ENCODE assay signal across 16 cellular contexts in genomic region chr9:71929223-71929622, GRCh38. TPM values are rescaled to one million over a fixed set of nuclear protein-coding genes. Genes with fewer than 3 reads are reported as not detected.
DNase-seq lines count a peak whose midpoint lies in the region; ATAC-seq, FAIRE-seq and TF ChIP-seq lines count a peak whose summit lies in the region.
"Had no signal": no experiment of that assay in that cellular context is flagged by ENCODE, and none has a peak within 500 bp of the region (broad histone marks: within the 10 kb centered on the region; RNA-seq: fewer than 3 reads in every experiment).

No MANE protein-coding gene starts in this region.

- no peak for FAIRE-seq in astrocyte (lab: Jason Lieb, UNC)

- H3K36me3 ChIP-seq in astrocyte (ENCODE audit: insufficient read depth, low read length) (no peaks in the 10 kb centered on the region), hepatocyte (replicated peaks; ENCODE audit: insufficient read depth, low read depth) (no peaks in the 10 kb centered on the region), upper lobe of right lung (no peaks in the 10 kb centered on the region), body of pancreas (replicated peaks in 1 of 2; ENCODE audit: insufficient read depth in 1 of 2, low read depth in 2 of 2) (no peaks in the 10 kb centered on the region)
- H3K36me3 ChIP-seq: thyroid gland had no signal

- DNase-seq in HFFc6 (peak; percentile 79), astrocyte (ENCODE audit: low read depth) (peak; percentile 56), hepatocyte (ENCODE audit: low spot score) (no peak), type B pancreatic cell (ENCODE audit: extremely low spot score, unreplicated experiment) (no peak), upper lobe of right lung (no peak), body of pancreas (no peak)
- no peak for DNase-seq in stimulated activated CD4-positive, alpha-beta T cell treated with anti-CD3 and anti-CD28 coated beads, Interleukin-4, amount 100 ng/mL, for 1 hour
- DNase-seq: activated CD4-positive, alpha-beta T cell treated with anti-CD3 and anti-CD28 coated beads, Interleukin-2, amount 50 U/mL, for 4 hours; activated naive CD8-positive, alpha-beta T cell treated with anti-CD3 and anti-CD28 coated beads, Interleukin-2, amount 50 U/mL, for 24 hours; activated T-cell treated with anti-CD3 and anti-CD28 coated beads, Interleukin-2, amount 50 U/mL, for 72 hours; NCI-H1092; NCI-H748 treated with DMSO at 0.1 percent for 48 hours; occipital lobe; thyroid gland had no signal

- H3K4me3 ChIP-seq in astrocyte (ENCODE audit: insufficient read depth, low read depth, low read length) (no peak overlapping the region), hepatocyte (no peak overlapping the region), upper lobe of right lung (no peak overlapping the region), body of pancreas (no peak overlapping the region)
- H3K4me3 ChIP-seq: skin epidermis, thyroid gland had no signal

- no peak overlapping the region for H3K27ac ChIP-seq in astrocyte (ENCODE audit: low read depth, low read length)
- H3K27ac ChIP-seq in hepatocyte = peak overlapping the region; percentile 22
- no peak overlapping the region for H3K27ac ChIP-seq in upper lobe of right lung
- no peak overlapping the region for H3K27ac ChIP-seq in body of pancreas
- H3K27ac ChIP-seq: C4-2B, thyroid gland had no signal

- no peaks in the 10 kb centered on the region for H3K9me3 ChIP-seq in astrocyte (ENCODE audit: insufficient read depth, low read depth, low read length)
- H3K9me3 ChIP-seq in hepatocyte (ENCODE audit: low read depth) = no peaks in the 10 kb centered on the region
- H3K9me3 ChIP-seq in upper lobe of right lung = no peaks in the 10 kb centered on the region
- no peaks in the 10 kb centered on the region for H3K9me3 ChIP-seq in body of pancreas
- H3K9me3 ChIP-seq: thyroid gland had no signal

- no peak overlapping the region for H2AFZ ChIP-seq in astrocyte (ENCODE audit: low read depth, low read length)
- no peak overlapping the region for H2AFZ ChIP-seq in hepatocyte

- ATAC-seq in upper lobe of right lung = no peak
- ATAC-seq in body of pancreas = no peak
- ATAC-seq: activated naive CD8-positive, alpha-beta T cell treated with anti-CD3 and anti-CD28 coated beads, Interleukin-2, amount 50 U/mL, for 24 hours; activated T-cell treated with anti-CD3 and anti-CD28 coated beads, Interleukin-2, amount 50 U/mL, for 72 hours had no signal

- H3K36me3 Mint-ChIP-seq in HFFc6 (ENCODE audit: low read depth) (peaks cover 8% of the 10 kb centered on the region), astrocyte (ENCODE audit: low read depth, unreplicated experiment) (no peaks in the 10 kb centered on the region), type B pancreatic cell (no peaks in the 10 kb centered on the region)

- WGBS in hepatocyte (ENCODE audit: low lambda C conversion rate, missing lambda C conversion rate) = 60% methylated on average over 2 of the region's 2 CpGs
- 78 to 85% methylated on average over 2 of the region's 2 CpGs for WGBS in body of pancreas, 2 donors

- H3K4me2 ChIP-seq in astrocyte (ENCODE audit: low read length) (no peak overlapping the region), hepatocyte (no peak overlapping the region)

- H3K27me3 Mint-ChIP-seq in HFFc6 (ENCODE audit: insufficient read depth) (no peaks in the 10 kb centered on the region; the same call in 1 of the 2 replicates), astrocyte (ENCODE audit: low read depth, unreplicated experiment) (no peaks in the 10 kb centered on the region), type B pancreatic cell (no peaks in the 10 kb centered on the region)
- H3K27me3 Mint-ChIP-seq: activated naive CD8-positive, alpha-beta T cell treated with anti-CD3 and anti-CD28 coated beads, Interleukin-2, amount 50 U/mL, for 24 hours had no signal

- H3K4me1 Mint-ChIP-seq in HFFc6 (ENCODE audit: low read depth) = peaks cover 75% of the 10 kb centered on the region
- H3K4me1 Mint-ChIP-seq in astrocyte (ENCODE audit: low read depth, unreplicated experiment) = peaks cover 4% of the 10 kb centered on the region
- H3K4me1 Mint-ChIP-seq in type B pancreatic cell (ENCODE audit: unreplicated experiment) = peaks cover 14% of the 10 kb centered on the region

- H3K79me2 ChIP-seq in astrocyte (ENCODE audit: insufficient read depth, low read length) (peaks cover 6% of the 10 kb centered on the region), hepatocyte (peaks cover 62% of the 10 kb centered on the region)

- H3K4me3 Mint-ChIP-seq in HFFc6 (peak overlapping the region; percentile 57), astrocyte (ENCODE audit: unreplicated experiment) (no peak overlapping the region), type B pancreatic cell (no peak overlapping the region)
- H3K4me3 Mint-ChIP-seq: activated naive CD8-positive, alpha-beta T cell treated with anti-CD3 and anti-CD28 coated beads, Interleukin-2, amount 50 U/mL, for 24 hours; activated T-cell treated with anti-CD3 and anti-CD28 coated beads, Interleukin-2, amount 50 U/mL, for 72 hours had no signal

- H3K9me3 Mint-ChIP-seq in HFFc6 = no peaks in the 10 kb centered on the region
- H3K9me3 Mint-ChIP-seq in astrocyte (ENCODE audit: unreplicated experiment) = no peaks in the 10 kb centered on the region
- no peaks in the 10 kb centered on the region for H3K9me3 Mint-ChIP-seq in type B pancreatic cell
- H3K9me3 Mint-ChIP-seq: activated naive CD8-positive, alpha-beta T cell treated with anti-CD3 and anti-CD28 coated beads, Interleukin-2, amount 50 U/mL, for 24 hours; activated T-cell treated with anti-CD3 and anti-CD28 coated beads, Interleukin-2, amount 50 U/mL, for 72 hours had no signal

- H4K20me1 ChIP-seq in astrocyte (ENCODE audit: insufficient read depth, low read length) (peaks cover 5% of the 10 kb centered on the region), hepatocyte (ENCODE audit: insufficient read depth, poor library complexity, severe bottlenecking) (no peaks in the 10 kb centered on the region)

- no peaks in the 10 kb centered on the region for H3K9me2 ChIP-seq in hepatocyte (replicated peaks; ENCODE audit: insufficient read depth)

- no peak for TF ChIP-seq CTCF in HFFc6 (IDR thresholded peaks at IDR 0.05)
- TF ChIP-seq CTCF in astrocyte (IDR thresholded peaks at IDR 0.05; ENCODE audit: insufficient read depth, low read depth, low read length) = no peak
- no peak for TF ChIP-seq CTCF in hepatocyte (IDR thresholded peaks at IDR 0.05; ENCODE audit: poor library complexity)
- no peak for TF ChIP-seq CTCF in type B pancreatic cell (conservative IDR thresholded peaks at IDR 0.05)
- TF ChIP-seq CTCF in upper lobe of right lung (IDR thresholded peaks at IDR 0.05) = no peak
- TF ChIP-seq CTCF in body of pancreas (IDR thresholded peaks at IDR 0.05) = no peak

- H3K27me3 ChIP-seq in astrocyte (ENCODE audit: insufficient read depth, low read length) (no peaks in the 10 kb centered on the region), hepatocyte (no peaks in the 10 kb centered on the region), upper lobe of right lung (no peaks in the 10 kb centered on the region), body of pancreas (no peaks in the 10 kb centered on the region)
- H3K27me3 ChIP-seq: thyroid gland had no signal

- no peak overlapping the region for H3K9ac ChIP-seq in astrocyte (ENCODE audit: low read length)

- intact Hi-C loops in upper lobe of right lung (cut with DNase I) = no loop called here
- intact Hi-C loops in body of pancreas (cut with DNase I) = no loop called here

- H3K4me1 ChIP-seq in astrocyte (ENCODE audit: insufficient read depth, low read length) = no peaks in the 10 kb centered on the region
- peaks cover 22% of the 10 kb centered on the region for H3K4me1 ChIP-seq in hepatocyte (ENCODE audit: insufficient read depth)
- H3K4me1 ChIP-seq in upper lobe of right lung = no peaks in the 10 kb centered on the region
- peaks cover 8% of the 10 kb centered on the region for H3K4me1 ChIP-seq in body of pancreas

- H3K27ac Mint-ChIP-seq in HFFc6 (peak overlapping the region; percentile 80), astrocyte (ENCODE audit: unreplicated experiment) (no peak overlapping the region), type B pancreatic cell (peak overlapping the region; percentile 69)
- H3K27ac Mint-ChIP-seq: activated naive CD8-positive, alpha-beta T cell treated with anti-CD3 and anti-CD28 coated beads, Interleukin-2, amount 50 U/mL, for 24 hours; activated T-cell treated with anti-CD3 and anti-CD28 coated beads, Interleukin-2, amount 50 U/mL, for 72 hours had no signal

- no peak for TF ChIP-seq POLR2A in body of pancreas (IDR thresholded peaks at IDR 0.05)

RNA-seq across cellular contexts. Expression of gene C9orf85, which starts 17.8 kb away (rescaled TPM):
- 10 to 100 TPM; 14.1 to 17.9 (median 15.2) TPM for total RNA-seq in HFFc6 (2021; fragmentation: NEBNext Ultra II Directional; extraction: Animal tissue kit (Norgen Biotek cat#: 25700))
- total RNA-seq in astrocyte (15.2 TPM in 2 replicates), hepatocyte (16.8 and 20.3 TPM in 2 replicates), type B pancreatic cell (ENCODE audit: low replicate concordance) (11.4 and 17.9 TPM in 2 replicates), upper lobe of right lung (10.0 TPM), body of pancreas (1 to 10 TPM; 6.0 to 6.6 TPM)
- polyA plus RNA-seq in hepatocyte = 10.4 and 12.2 TPM in 2 replicates

RNA-seq across cellular contexts. Expression of gene ABHD17B, which starts 18.2 kb away (rescaled TPM):
- total RNA-seq in HFFc6 (2021; fragmentation: NEBNext Ultra II Directional; extraction: Animal tissue kit (Norgen Biotek cat#: 25700)) = 10 to 100 TPM; 13.6 to 17.9 (median 15.5) TPM
- 19.6 and 21.3 TPM in 2 replicates for total RNA-seq in astrocyte
- 40.0 and 42.0 TPM in 2 replicates for total RNA-seq in hepatocyte
- 22.9 and 26.9 TPM in 2 replicates for polyA plus RNA-seq in hepatocyte
- 35.7 and 38.3 TPM in 2 replicates for total RNA-seq in type B pancreatic cell (ENCODE audit: low replicate concordance)
- total RNA-seq in upper lobe of right lung = 14.3 TPM
- total RNA-seq in body of pancreas = 1 to 10 TPM; 6.0 to 9.6 TPM

Comparison
In these comparisons a context has a peak if more than half of its experiments do, and no peak if none do; other contexts are left out.
1. DNase-seq: peak in HFFc6 (single experiment) and astrocyte (single experiment); none in hepatocyte (single experiment), type B pancreatic cell (single experiment), stimulated activated CD4-positive, alpha-beta T cell treated with anti-CD3 and anti-CD28 coated beads, Interleukin-4, amount 100 ng/mL, for 1 hour (single experiment), upper lobe of right lung (single experiment) and body of pancreas (0 of 4).